32 cellular contexts compared by ENCODE assay signal in genomic region chr5:18965893-18966292, GRCh38.
"Had no signal": no experiment of that assay in that cellular context is flagged by ENCODE, and none has a peak within 500 bp of the region (broad histone marks: within the 10 kb centered on the region; RNA-seq: fewer than 3 reads in every experiment).

No MANE protein-coding gene starts in this region.

- H3K27ac ChIP-seq: adrenal gland, body of pancreas, brain microvascular endothelial cell, breast epithelium, VCaP had no signal

- H3K27ac Mint-ChIP-seq: activated B cell treated with CpG ODN at 0.5 μM for 24 hours; activated CD4-positive, alpha-beta T cell treated with anti-CD3 and anti-CD28 coated beads, Interleukin-2, amount 10 ng/mL, durations not matched to agents 7 days and 5 days; activated CD8-positive, alpha-beta T cell treated with anti-CD3 and anti-CD28 coated beads for 36 hours; activated naive CD4-positive, alpha-beta T cell treated with anti-CD3 and anti-CD28 coated beads for 36 hours; activated naive CD4-positive, alpha-beta T cell treated with anti-CD3 and anti-CD28 coated beads, Interleukin-2, amount 50 U/mL, for 72 hours; activated naive CD8-positive, alpha-beta T cell treated with anti-CD3 and anti-CD28 coated beads for 36 hours; activated T-cell treated with anti-CD3 and anti-CD28 coated beads, Interleukin-2, amount 50 U/mL, for 72 hours; activated T-helper 1 cell treated with anti-CD3 and anti-CD28 coated beads, Interleukin-12 subunit alpha, Interleukin-12 subunit beta, Interleukin-2, Interleukin-4 antibody, amounts not matched to agents 30 ng/mL and 10 ng/mL and 1 ng/mL, durations not matched to agents 14 hours and 24 hours and 36 hours; activated T-helper 17 cell treated with anti-CD3 and anti-CD28 coated beads, Interleukin-2, amount 50 U/mL, for 72 hours; T-helper 1 cell treated with Interleukin-12 subunit alpha and Interleukin-12 subunit beta and Interleukin-4 antibody, amounts not matched to agents 30 μg/mL and 1 μg/mL, for 36 hours; T-helper 2 cell treated with Interferon-gamma antibody and Interleukin-4, amounts not matched to agents 5 μg/mL and 100 μg/mL, for 36 hours had no signal

- H3K4me1 Mint-ChIP-seq: activated B cell treated with CpG ODN at 0.5 μM for 24 hours; activated CD4-positive, alpha-beta T cell treated with anti-CD3 and anti-CD28 coated beads, Interleukin-2, amount 10 ng/mL, durations not matched to agents 7 days and 5 days; activated naive CD8-positive, alpha-beta T cell treated with anti-CD3 and anti-CD28 coated beads for 36 hours; activated T-helper 17 cell treated with anti-CD3 and anti-CD28 coated beads, Interleukin-2, amount 50 U/mL, for 72 hours had no signal

- H3K9me3 Mint-ChIP-seq: activated B cell treated with CpG ODN at 0.5 μM for 24 hours had no signal

- H3K4me3 ChIP-seq: adrenal gland, body of pancreas, breast epithelium had no signal

- H3K27me3 Mint-ChIP-seq: activated B cell treated with CpG ODN at 0.5 μM for 24 hours; activated CD4-positive, alpha-beta T cell treated with anti-CD3 and anti-CD28 coated beads, Interleukin-2, amount 10 ng/mL, durations not matched to agents 7 days and 5 days; activated CD8-positive, alpha-beta T cell treated with anti-CD3 and anti-CD28 coated beads for 36 hours; activated naive CD8-positive, alpha-beta T cell treated with anti-CD3 and anti-CD28 coated beads for 36 hours; activated T-helper 17 cell treated with anti-CD3 and anti-CD28 coated beads, Interleukin-2, amount 50 U/mL, for 72 hours had no signal

- ATAC-seq: activated CD8-positive, alpha-beta T cell treated with anti-CD3 and anti-CD28 coated beads for 36 hours; activated naive CD4-positive, alpha-beta T cell treated with anti-CD3 and anti-CD28 coated beads, Interleukin-2, amount 50 U/mL, for 72 hours; activated T-cell treated with anti-CD3 and anti-CD28 coated beads, Interleukin-2, amount 50 U/mL, for 4 hours; activated T-cell treated with anti-CD3 and anti-CD28 coated beads, Interleukin-2, amount 50 U/mL, for 72 hours; activated T-helper 17 cell treated with anti-CD3 and anti-CD28 coated beads, Interleukin-2, amount 50 U/mL, for 72 hours; body of pancreas had no signal

- H3K9me3 ChIP-seq: body of pancreas, breast epithelium had no signal

- DNase-seq: activated B cell treated with CpG ODN at 0.5 μM for 24 hours; activated CD4-positive, alpha-beta T cell treated with anti-CD3 and anti-CD28 coated beads for 4 hours; activated CD4-positive, alpha-beta T cell treated with anti-CD3 and anti-CD28 coated beads, Interleukin-2, amount 10 ng/mL, durations not matched to agents 7 days and 5 days; activated CD4-positive, alpha-beta T cell treated with anti-CD3 and anti-CD28 coated beads, Interleukin-2, amount 50 U/mL, for 48 hours; activated CD4-positive, CD25-positive, alpha-beta regulatory T cell treated with anti-CD3 and anti-CD28 coated beads, Interleukin-2, amount 50 U/mL, for 72 hours; activated CD8-positive, alpha-beta memory T cell treated with anti-CD3 and anti-CD28 coated beads, Interleukin-2, amount 50 U/mL, for 4 hours; activated CD8-positive, alpha-beta T cell treated with anti-CD3 and anti-CD28 coated beads for 36 hours; activated effector memory CD4-positive, alpha-beta T cell treated with anti-CD3 and anti-CD28 coated beads, Interleukin-2, amount 50 U/mL, for 16 hours; activated gamma-delta T cell treated with Interleukin-2 at 50 U/mL for 16 hours; activated naive CD4-positive, alpha-beta T cell; activated naive CD4-positive, alpha-beta T cell treated with anti-CD3 and anti-CD28 coated beads for 36 hours; activated naive CD4-positive, alpha-beta T cell treated with anti-CD3 and anti-CD28 coated beads, Interleukin-2, amount 50 U/mL, for 16 hours; activated naive CD8-positive, alpha-beta T cell treated with anti-CD3 and anti-CD28 coated beads for 36 hours; activated T-cell treated with anti-CD3 and anti-CD28 coated beads for 4 hours; activated T-cell treated with anti-CD3 and anti-CD28 coated beads, Interleukin-2, amount 50 U/mL, for 1 hour; activated T-cell treated with anti-CD3 and anti-CD28 coated beads, Interleukin-2, amount 50 U/mL, for 4 hours; activated T-cell treated with anti-CD3 and anti-CD28 coated beads, Interleukin-2, amount 50 U/mL, for 72 hours; adrenal gland; amniotic stem cell; aorta; body of pancreas; brain microvascular endothelial cell; central memory CD4-positive, alpha-beta T cell; T-helper 2 cell; T-helper 9 cell had no signal

- H3K36me3 ChIP-seq: adrenal gland, brain microvascular endothelial cell, breast epithelium had no signal

- H3K4me1 ChIP-seq: adrenal gland, body of pancreas, breast epithelium had no signal

- H3K36me3 Mint-ChIP-seq: activated naive CD4-positive, alpha-beta T cell treated with anti-CD3 and anti-CD28 coated beads, Interleukin-2, amount 50 U/mL, for 72 hours; activated naive CD8-positive, alpha-beta T cell treated with anti-CD3 and anti-CD28 coated beads for 36 hours had no signal

- H3K4me3 Mint-ChIP-seq: activated B cell treated with CpG ODN at 0.5 μM for 24 hours; activated CD4-positive, alpha-beta T cell treated with anti-CD3 and anti-CD28 coated beads, Interleukin-2, amount 10 ng/mL, durations not matched to agents 7 days and 5 days; activated CD8-positive, alpha-beta T cell treated with anti-CD3 and anti-CD28 coated beads for 36 hours; activated naive CD4-positive, alpha-beta T cell treated with anti-CD3 and anti-CD28 coated beads for 36 hours; activated naive CD8-positive, alpha-beta T cell treated with anti-CD3 and anti-CD28 coated beads for 36 hours; activated T-cell treated with anti-CD3 and anti-CD28 coated beads, Interleukin-2, amount 50 U/mL, for 4 hours; activated T-cell treated with anti-CD3 and anti-CD28 coated beads, Interleukin-2, amount 50 U/mL, for 72 hours; activated T-helper 1 cell treated with anti-CD3 and anti-CD28 coated beads, Interleukin-12 subunit alpha, Interleukin-12 subunit beta, Interleukin-2, Interleukin-4 antibody, amounts not matched to agents 30 ng/mL and 10 ng/mL and 1 ng/mL, durations not matched to agents 14 hours and 24 hours and 36 hours; activated T-helper 17 cell treated with anti-CD3 and anti-CD28 coated beads, Interleukin-2, amount 50 U/mL, for 72 hours; T-helper 1 cell treated with Interleukin-12 subunit alpha and Interleukin-12 subunit beta and Interleukin-4 antibody, amounts not matched to agents 30 μg/mL and 1 μg/mL, for 36 hours; T-helper 2 cell treated with Interferon-gamma antibody and Interleukin-4, amounts not matched to agents 5 μg/mL and 100 μg/mL, for 36 hours had no signal

- H3K27me3 ChIP-seq: adrenal gland, body of pancreas, brain microvascular endothelial cell, breast epithelium had no signal
